1 cellular context compared by ENCODE assay signal in the genomic region with DNA sequence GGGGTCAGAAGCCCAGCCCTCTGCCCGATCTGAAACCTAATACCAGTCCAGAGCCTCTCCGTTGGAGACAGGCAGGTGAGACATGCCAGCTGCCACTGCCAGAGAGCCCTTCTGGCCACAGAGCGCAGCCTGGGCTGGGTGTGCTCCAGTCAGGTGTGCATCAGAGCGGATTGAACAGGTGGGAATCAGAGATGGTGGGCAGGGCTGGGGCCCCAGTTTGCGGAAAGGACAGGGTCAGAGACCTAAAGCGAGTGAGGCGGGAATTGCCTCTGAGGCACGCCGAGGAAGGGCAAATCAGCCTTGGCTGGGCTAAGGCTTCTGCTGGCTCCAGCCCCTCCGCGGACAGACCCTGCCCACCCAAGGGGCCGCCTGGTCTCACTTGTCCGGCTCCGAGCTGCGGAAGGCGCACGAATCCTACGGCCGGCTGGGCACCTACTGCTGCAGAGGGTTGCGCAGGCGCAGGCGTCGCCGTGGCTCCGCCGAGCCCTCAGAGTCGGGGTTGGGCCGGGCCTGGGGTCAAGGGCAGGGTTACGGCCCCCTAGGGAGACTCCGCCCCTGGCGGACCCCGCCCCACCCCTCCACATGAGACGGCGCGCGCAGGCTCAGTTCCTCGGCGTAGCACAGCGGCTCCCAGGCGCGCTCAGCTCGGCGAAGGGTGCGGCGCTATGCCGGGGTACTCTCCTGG.
TF ChIP-seq lines count a peak whose summit lies in the region.

No MANE protein-coding gene starts in this region.

TF ChIP-seq in SK-N-SH treated with all-trans-retinoic acid at 6 μM for 48 hours, 23 proteins besides CTCF, POLR2A, EP300 and RAD21 (continued from another document):
- TF ChIP-seq BACH2 (CRISPR knock-in tag; IDR thresholded peaks at IDR 0.05; ENCODE audit: borderline replicate concordance) (no peak), ZNF70 (CRISPR knock-in tag; IDR thresholded peaks at IDR 0.05) (no peak), GLIS3 (CRISPR knock-in tag; IDR thresholded peaks at IDR 0.05) (no peak)
- TF ChIP-seq, protein P1, sequence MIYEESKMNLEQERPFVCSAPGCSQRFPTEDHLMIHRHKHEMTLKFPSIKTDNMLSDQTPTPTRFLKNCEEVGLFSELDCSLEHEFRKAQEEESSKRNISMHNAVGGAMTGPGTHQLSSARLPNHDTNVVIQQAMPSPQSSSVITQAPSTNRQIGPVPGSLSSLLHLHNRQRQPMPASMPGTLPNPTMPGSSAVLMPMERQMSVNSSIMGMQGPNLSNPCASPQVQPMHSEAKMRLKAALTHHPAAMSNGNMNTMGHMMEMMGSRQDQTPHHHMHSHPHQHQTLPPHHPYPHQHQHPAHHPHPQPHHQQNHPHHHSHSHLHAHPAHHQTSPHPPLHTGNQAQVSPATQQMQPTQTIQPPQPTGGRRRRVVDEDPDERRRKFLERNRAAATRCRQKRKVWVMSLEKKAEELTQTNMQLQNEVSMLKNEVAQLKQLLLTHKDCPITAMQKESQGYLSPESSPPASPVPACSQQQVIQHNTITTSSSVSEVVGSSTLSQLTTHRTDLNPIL (CRISPR knock-in tag; IDR thresholded peaks at IDR 0.05; ENCODE audit: low read depth), result no peak
- TF ChIP-seq, protein P2, sequence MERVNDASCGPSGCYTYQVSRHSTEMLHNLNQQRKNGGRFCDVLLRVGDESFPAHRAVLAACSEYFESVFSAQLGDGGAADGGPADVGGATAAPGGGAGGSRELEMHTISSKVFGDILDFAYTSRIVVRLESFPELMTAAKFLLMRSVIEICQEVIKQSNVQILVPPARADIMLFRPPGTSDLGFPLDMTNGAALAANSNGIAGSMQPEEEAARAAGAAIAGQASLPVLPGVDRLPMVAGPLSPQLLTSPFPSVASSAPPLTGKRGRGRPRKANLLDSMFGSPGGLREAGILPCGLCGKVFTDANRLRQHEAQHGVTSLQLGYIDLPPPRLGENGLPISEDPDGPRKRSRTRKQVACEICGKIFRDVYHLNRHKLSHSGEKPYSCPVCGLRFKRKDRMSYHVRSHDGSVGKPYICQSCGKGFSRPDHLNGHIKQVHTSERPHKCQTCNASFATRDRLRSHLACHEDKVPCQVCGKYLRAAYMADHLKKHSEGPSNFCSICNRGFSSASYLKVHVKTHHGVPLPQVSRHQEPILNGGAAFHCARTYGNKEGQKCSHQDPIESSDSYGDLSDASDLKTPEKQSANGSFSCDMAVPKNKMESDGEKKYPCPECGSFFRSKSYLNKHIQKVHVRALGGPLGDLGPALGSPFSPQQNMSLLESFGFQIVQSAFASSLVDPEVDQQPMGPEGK (CRISPR knock-in tag; IDR thresholded peaks at IDR 0.05; ENCODE audit: borderline replicate concordance), result no peak
